Comparison of ENCODE assay signal across 20 cellular contexts in genomic region chr13:44814836-44815235, GRCh38.
A peak's percentile ranks its signal among the peaks of the same experiment; 100 is the strongest.
DNase-seq lines count a peak whose midpoint lies in the region; FAIRE-seq and TF ChIP-seq lines count a peak whose summit lies in the region.
"Had no signal": no experiment of that assay in that cellular context is flagged by ENCODE, and none has a peak within 500 bp of the region (broad histone marks: within the 10 kb centered on the region; RNA-seq: fewer than 3 reads in every experiment).

No MANE protein-coding gene starts in this region.

- no peak overlapping the region for H3K9ac ChIP-seq in astrocyte (ENCODE audit: low read length)
- no peak overlapping the region for H3K9ac ChIP-seq in keratinocyte (ENCODE audit: control insufficient read depth, extremely low read depth, insufficient read depth, low read length)
- H3K9ac ChIP-seq: BLaER1 treated with 17β-estradiol and CSF1 and Interleukin-3, amounts not matched to agents 10 nM and 100 nM had no signal

- no peak overlapping the region for H3K4me3 Mint-ChIP-seq in MCF 10A (ENCODE audit: unreplicated experiment)
- H3K4me3 Mint-ChIP-seq in astrocyte (ENCODE audit: unreplicated experiment), result no peak overlapping the region
- no peak overlapping the region for H3K4me3 Mint-ChIP-seq in type B pancreatic cell
- H3K4me3 Mint-ChIP-seq: CD8-positive, alpha-beta T cell had no signal

- no peak overlapping the region for H3K4me3 ChIP-seq in breast epithelium
- H3K4me3 ChIP-seq in astrocyte (ENCODE audit: insufficient read depth, low read depth, low read length), result no peak overlapping the region
- no peak overlapping the region for H3K4me3 ChIP-seq in keratinocyte (ENCODE audit: control insufficient read depth in 2 of 3, extremely low read depth in 1 of 3, insufficient read depth in 2 of 3, low read depth in 1 of 3, low read length in 3 of 3)
- H3K4me3 ChIP-seq: BLaER1 treated with 17β-estradiol and CSF1 and Interleukin-3, amounts not matched to agents 10 nM and 100 nM; K562; SJCRH30 had no signal

- no peaks in the 10 kb centered on the region for H3K9me3 Mint-ChIP-seq in MCF 10A (ENCODE audit: unreplicated experiment)
- no peaks in the 10 kb centered on the region for H3K9me3 Mint-ChIP-seq in astrocyte (ENCODE audit: unreplicated experiment)
- no peaks in the 10 kb centered on the region for H3K9me3 Mint-ChIP-seq in type B pancreatic cell
- H3K9me3 Mint-ChIP-seq: CD8-positive, alpha-beta T cell had no signal

- intact Hi-C loops in MCF 10A (cut with micrococcal nuclease), result loop anchor here (2.0 to 5.0 kb wide), 2 partner anchors 103 to 238 kb away; partner anchors contain the start of gene TSC22D1
- intact Hi-C loops in breast epithelium (cut with DNase I; ENCODE audit: low total_unique reads), result no loop called here

- FAIRE-seq in astrocyte (lab: Jason Lieb, UNC), result no peak
- no peak for FAIRE-seq in keratinocyte (lab: Jason Lieb, UNC)
- FAIRE-seq: A204.1, D721Med, H1, K562 had no signal

- H3K9me3 ChIP-seq in breast epithelium, result no peaks in the 10 kb centered on the region
- no peaks in the 10 kb centered on the region for H3K9me3 ChIP-seq in astrocyte (ENCODE audit: insufficient read depth, low read depth, low read length)
- no peaks in the 10 kb centered on the region for H3K9me3 ChIP-seq in keratinocyte (ENCODE audit: control insufficient read depth, low read depth, low read length)
- H3K9me3 ChIP-seq: BLaER1 treated with 17β-estradiol and CSF1 and Interleukin-3, amounts not matched to agents 10 nM and 100 nM; SJCRH30 had no signal

- no peak overlapping the region for H2AFZ ChIP-seq in astrocyte (ENCODE audit: low read depth, low read length)
- H2AFZ ChIP-seq in keratinocyte (ENCODE audit: control insufficient read depth, low read length), result no peak overlapping the region

- H3K4me1 Mint-ChIP-seq in MCF 10A (ENCODE audit: insufficient read depth, unreplicated experiment) (peaks cover 50% of the 10 kb centered on the region), astrocyte (ENCODE audit: low read depth, unreplicated experiment) (peaks cover 70% of the 10 kb centered on the region), type B pancreatic cell (ENCODE audit: unreplicated experiment) (peaks cover 14% of the 10 kb centered on the region)

- H3K4me2 ChIP-seq in astrocyte (ENCODE audit: low read length), result no peak overlapping the region
- no peak overlapping the region for H3K4me2 ChIP-seq in keratinocyte (ENCODE audit: control insufficient read depth, extremely low read depth, insufficient read depth, low read depth, low read length)

- H3K27me3 Mint-ChIP-seq in MCF 10A (ENCODE audit: insufficient read depth, unreplicated experiment) (no peaks in the 10 kb centered on the region), astrocyte (ENCODE audit: low read depth, unreplicated experiment) (no peaks in the 10 kb centered on the region), type B pancreatic cell (no peaks in the 10 kb centered on the region)

- H3K36me3 Mint-ChIP-seq in MCF 10A (ENCODE audit: insufficient read depth, unreplicated experiment) (no peaks in the 10 kb centered on the region), astrocyte (ENCODE audit: low read depth, unreplicated experiment) (no peaks in the 10 kb centered on the region), type B pancreatic cell (no peaks in the 10 kb centered on the region)
- H3K36me3 Mint-ChIP-seq: CD8-positive, alpha-beta T cell had no signal

- dilution Hi-C loops in keratinocyte (cut with MboI; ENCODE audit: extremely low pct_ligation_motif_present, low sequenced_read_pairs), result no loop called here

- H3K27ac ChIP-seq in breast epithelium (no peak overlapping the region), astrocyte (ENCODE audit: low read depth, low read length) (peak overlapping the region; percentile 69), keratinocyte (ENCODE audit: control insufficient read depth, insufficient read depth, low read length) (peak overlapping the region; percentile 31)
- H3K27ac ChIP-seq: BLaER1 treated with 17β-estradiol and CSF1 and Interleukin-3, amounts not matched to agents 10 nM and 100 nM; SJCRH30 had no signal

- no peak for DNase-seq in MCF 10A (ENCODE audit: unreplicated experiment)
- DNase-seq in breast epithelium (ENCODE audit: low spot score in 2 of 2), result no peak
- DNase-seq in astrocyte (ENCODE audit: low read depth), result no peak
- DNase-seq in keratinocyte (ENCODE audit: low read depth, low spot score), result no peak
- no peak for DNase-seq in type B pancreatic cell (ENCODE audit: extremely low spot score, unreplicated experiment)
- no peak for DNase-seq in NCI-H1436 (lab: John Stamatoyannopoulos, UW)
- no peak for DNase-seq in amygdala (lab: John Stamatoyannopoulos, UW)
- DNase-seq in foreskin melanocyte, result no peak
- DNase-seq: CD8-positive, alpha-beta T cell; MV-4-11; NCI-H187 treated with DMSO at 0.1 percent for 48 hours; NCI-H226; NCI-H524; NCI-H82; SJCRH30 had no signal

- H3K36me3 ChIP-seq in breast epithelium (no peaks in the 10 kb centered on the region), astrocyte (ENCODE audit: insufficient read depth, low read length) (no peaks in the 10 kb centered on the region), keratinocyte (ENCODE audit: control insufficient read depth in 2 of 2, extremely low read depth in 1 of 2, insufficient read depth in 2 of 2, low read length in 2 of 2) (no peaks in the 10 kb centered on the region)
- H3K36me3 ChIP-seq: BLaER1 treated with 17β-estradiol and CSF1 and Interleukin-3, amounts not matched to agents 10 nM and 100 nM; SJCRH30 had no signal

- H4K20me1 ChIP-seq in astrocyte (ENCODE audit: insufficient read depth, low read length), result no peaks in the 10 kb centered on the region
- H4K20me1 ChIP-seq in keratinocyte (ENCODE audit: control insufficient read depth, extremely low read depth, insufficient read depth, low read length), result no peaks in the 10 kb centered on the region
- H4K20me1 ChIP-seq: BLaER1 treated with 17β-estradiol and CSF1 and Interleukin-3, amounts not matched to agents 10 nM and 100 nM had no signal

- H3K27ac Mint-ChIP-seq in MCF 10A (ENCODE audit: low read depth, unreplicated experiment) (peak overlapping the region; percentile 37), astrocyte (ENCODE audit: unreplicated experiment) (peak overlapping the region; percentile 98), type B pancreatic cell (peak overlapping the region; percentile 65)
- H3K27ac Mint-ChIP-seq: CD8-positive, alpha-beta T cell had no signal

- TF ChIP-seq CTCF in MCF 10A (IDR thresholded peaks at IDR 0.05; ENCODE audit: unreplicated experiment), result no peak
- TF ChIP-seq CTCF in breast epithelium (IDR thresholded peaks at IDR 0.05), result no peak
- TF ChIP-seq CTCF in astrocyte (IDR thresholded peaks at IDR 0.05; ENCODE audit: insufficient read depth, low read depth, low read length), result no peak
- TF ChIP-seq CTCF in keratinocyte (optimal IDR thresholded peaks at IDR 0.05 in 1 of 3, IDR thresholded peaks at IDR 0.05 in 1 of 3, conservative IDR thresholded peaks at IDR 0.05 in 1 of 3; ENCODE audit: extremely low read depth in 1 of 3, insufficient read depth in 2 of 3, low read length in 3 of 3), result no peak
- TF ChIP-seq CTCF in type B pancreatic cell (conservative IDR thresholded peaks at IDR 0.05), result no peak

- no peaks in the 10 kb centered on the region for H3K9me1 ChIP-seq in keratinocyte (ENCODE audit: control insufficient read depth, extremely low read depth, insufficient read depth, low read length)

- H3K4me1 ChIP-seq in breast epithelium, result no peaks in the 10 kb centered on the region
- peaks cover 78% of the 10 kb centered on the region for H3K4me1 ChIP-seq in astrocyte (ENCODE audit: insufficient read depth, low read length)
- peaks cover 46% of the 10 kb centered on the region for H3K4me1 ChIP-seq in keratinocyte (ENCODE audit: control insufficient read depth, extremely low read depth, insufficient read depth, low read length)

- CTCF ChIA-PET in MCF 10A (lab: Yijun Ruan, JAX), result interaction anchor here (1.9 kb wide), 1 partner anchor 10 kb away, joined by 6 read pairs; no protein-coding TSS in a partner anchor

- no TSS peak for BruUV-seq in MCF 10A (replicated peaks; lab: Mats Ljungman, UMichigan)

- H3K79me2 ChIP-seq in astrocyte (ENCODE audit: insufficient read depth, low read length) (no peaks in the 10 kb centered on the region), keratinocyte (ENCODE audit: control insufficient read depth, insufficient read depth, low read length) (no peaks in the 10 kb centered on the region)

- POLR2A ChIA-PET in MCF 10A (lab: Yijun Ruan, JAX), result interaction anchor here (2.0 kb wide), 1 partner anchor 103 kb away, joined by 7 read pairs; no protein-coding TSS in a partner anchor

- no peak for TF ChIP-seq POLR2A in breast epithelium (IDR thresholded peaks at IDR 0.05)

- H3K27me3 ChIP-seq in breast epithelium (no peaks in the 10 kb centered on the region), astrocyte (ENCODE audit: insufficient read depth, low read length) (no peaks in the 10 kb centered on the region), keratinocyte (ENCODE audit: control insufficient read depth, extremely low read depth, insufficient read depth, low read length) (no peaks in the 10 kb centered on the region)
- H3K27me3 ChIP-seq: BLaER1 treated with 17β-estradiol and CSF1 and Interleukin-3, amounts not matched to agents 10 nM and 100 nM; SJCRH30 had no signal

Comparison
In these comparisons a context has a peak if more than half of its experiments do, and no peak if none do; other contexts are left out.
1. H3K27ac Mint-ChIP-seq: peak in every context shown above with its lines; median percentile 98 in astrocyte; 65 in type B pancreatic cell; 37 in MCF 10A.
2. H3K27ac ChIP-seq: peak in astrocyte (single experiment) and keratinocyte (single experiment); none in breast epithelium (0 of 2).